In the genomic region with DNA sequence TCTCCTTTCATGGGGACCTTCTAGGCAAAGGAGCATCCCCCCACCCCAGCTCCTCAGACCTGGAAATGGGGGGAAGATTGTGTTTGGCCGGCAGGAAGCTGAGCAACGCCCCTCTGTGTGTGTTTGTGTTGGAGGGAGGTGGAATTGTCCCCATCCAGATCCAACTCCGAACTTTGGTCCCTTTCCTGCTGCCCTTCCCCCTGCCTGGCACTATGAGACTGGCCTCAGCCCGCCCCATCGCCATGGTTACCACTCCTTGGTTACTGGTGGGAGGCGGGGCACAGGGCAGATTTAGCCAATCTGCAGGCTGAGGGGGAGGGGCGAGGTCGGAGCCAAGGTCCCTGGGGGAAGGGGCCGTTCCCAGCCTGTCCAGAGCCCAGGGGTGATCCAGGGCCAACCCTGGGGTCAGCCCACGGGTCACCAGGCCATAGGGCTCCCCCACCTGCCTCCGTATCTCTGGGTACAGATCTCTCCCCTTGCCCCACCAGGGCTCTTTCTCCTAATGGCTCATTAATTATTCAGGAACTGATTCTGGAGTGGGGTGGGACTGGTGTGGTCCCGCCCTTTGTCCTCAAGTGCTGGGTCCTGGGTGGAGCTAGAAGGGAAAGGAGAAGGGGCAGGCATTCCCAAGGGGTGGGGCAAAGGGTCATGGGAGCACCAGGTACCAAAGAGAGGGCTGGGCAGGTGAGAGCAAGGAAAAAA, we compare ENCODE assay signal across 1 cellular context.
A peak's percentile ranks its signal among the peaks of the same experiment; 100 is the strongest.
TF ChIP-seq lines count a peak whose summit lies in the region.

No MANE protein-coding gene starts in this region.

TF ChIP-seq in HepG2, 621 proteins besides CTCF, POLR2A, EP300 and RAD21 (continued from another document and continues in another):
- TF ChIP-seq FOXA1 (IDR thresholded peaks at IDR 0.05), result no peak
- TF ChIP-seq FOXA1 (CRISPR knock-in tag; IDR thresholded peaks at IDR 0.05), result peak; percentile 27; the same call in 1 of the 2 replicates
- TF ChIP-seq, protein P1, sequence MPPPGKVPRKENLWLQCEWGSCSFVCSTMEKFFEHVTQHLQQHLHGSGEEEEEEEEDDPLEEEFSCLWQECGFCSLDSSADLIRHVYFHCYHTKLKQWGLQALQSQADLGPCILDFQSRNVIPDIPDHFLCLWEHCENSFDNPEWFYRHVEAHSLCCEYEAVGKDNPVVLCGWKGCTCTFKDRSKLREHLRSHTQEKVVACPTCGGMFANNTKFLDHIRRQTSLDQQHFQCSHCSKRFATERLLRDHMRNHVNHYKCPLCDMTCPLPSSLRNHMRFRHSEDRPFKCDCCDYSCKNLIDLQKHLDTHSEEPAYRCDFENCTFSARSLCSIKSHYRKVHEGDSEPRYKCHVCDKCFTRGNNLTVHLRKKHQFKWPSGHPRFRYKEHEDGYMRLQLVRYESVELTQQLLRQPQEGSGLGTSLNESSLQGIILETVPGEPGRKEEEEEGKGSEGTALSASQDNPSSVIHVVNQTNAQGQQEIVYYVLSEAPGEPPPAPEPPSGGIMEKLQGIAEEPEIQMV (CRISPR knock-in tag; IDR thresholded peaks at IDR 0.05; ENCODE audit: low read depth), result no peak
- TF ChIP-seq, protein P2, sequence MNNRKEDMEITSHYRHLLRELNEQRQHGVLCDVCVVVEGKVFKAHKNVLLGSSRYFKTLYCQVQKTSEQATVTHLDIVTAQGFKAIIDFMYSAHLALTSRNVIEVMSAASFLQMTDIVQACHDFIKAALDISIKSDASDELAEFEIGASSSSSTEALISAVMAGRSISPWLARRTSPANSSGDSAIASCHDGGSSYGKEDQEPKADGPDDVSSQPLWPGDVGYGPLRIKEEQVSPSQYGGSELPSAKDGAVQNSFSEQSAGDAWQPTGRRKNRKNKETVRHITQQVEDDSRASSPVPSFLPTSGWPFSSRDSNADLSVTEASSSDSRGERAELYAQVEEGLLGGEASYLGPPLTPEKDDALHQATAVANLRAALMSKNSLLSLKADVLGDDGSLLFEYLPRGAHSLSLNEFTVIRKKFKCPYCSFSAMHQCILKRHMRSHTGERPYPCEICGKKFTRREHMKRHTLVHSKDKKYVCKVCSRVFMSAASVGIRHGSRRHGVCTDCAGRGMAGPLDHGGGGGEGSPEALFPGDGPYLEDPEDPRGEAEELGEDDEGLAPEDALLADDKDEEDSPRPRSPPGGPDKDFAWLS (CRISPR knock-in tag; IDR thresholded peaks at IDR 0.05; ENCODE audit: borderline replicate concordance), result no peak
- TF ChIP-seq THAP11 (CRISPR knock-in tag; IDR thresholded peaks at IDR 0.05), result peak; percentile 66
- peak; percentile 49; the same call in 1 of the 2 replicates for TF ChIP-seq ZFP91 (CRISPR knock-in tag; IDR thresholded peaks at IDR 0.05; ENCODE audit: borderline replicate concordance)
- no peak for TF ChIP-seq ZNF143 (CRISPR knock-in tag; IDR thresholded peaks at IDR 0.05)
- TF ChIP-seq YEATS2 (CRISPR knock-in tag; IDR thresholded peaks at IDR 0.05; ENCODE audit: borderline replicate concordance), result no peak
- TF ChIP-seq RAD51 (IDR thresholded peaks at IDR 0.05; ENCODE audit: borderline replicate concordance), result no peak
- TF ChIP-seq ZNF460 (CRISPR knock-in tag; IDR thresholded peaks at IDR 0.05; ENCODE audit: borderline replicate concordance), result no peak
- TF ChIP-seq ZNF331 (CRISPR knock-in tag; IDR thresholded peaks at IDR 0.05), result peak; percentile 55; the same call in 1 of the 2 replicates
- TF ChIP-seq IRF1 (CRISPR knock-in tag; IDR thresholded peaks at IDR 0.05; ENCODE audit: low read depth), result 0 out of 2 replicates have a peak, but pooled peaks have one; percentile 25
- 0 out of 2 replicates have a peak, but pooled peaks have one; percentile 2 for TF ChIP-seq ZNF317 (CRISPR knock-in tag; IDR thresholded peaks at IDR 0.05)
- TF ChIP-seq ELF4 (CRISPR knock-in tag; IDR thresholded peaks at IDR 0.05; ENCODE audit: borderline replicate concordance), result no peak
- no peak for TF ChIP-seq SMAD9 (CRISPR knock-in tag; IDR thresholded peaks at IDR 0.05)
- no peak for TF ChIP-seq ZNF30 (CRISPR knock-in tag; IDR thresholded peaks at IDR 0.05)
- TF ChIP-seq ZNF441 (CRISPR knock-in tag; IDR thresholded peaks at IDR 0.05; ENCODE audit: borderline replicate concordance), result peak; percentile 82; the same call in 1 of the 2 replicates
- TF ChIP-seq GFI1 (CRISPR knock-in tag; IDR thresholded peaks at IDR 0.05; ENCODE audit: borderline replicate concordance), result no peak; the same call in 1 of the 2 replicates
- TF ChIP-seq, protein P3, sequence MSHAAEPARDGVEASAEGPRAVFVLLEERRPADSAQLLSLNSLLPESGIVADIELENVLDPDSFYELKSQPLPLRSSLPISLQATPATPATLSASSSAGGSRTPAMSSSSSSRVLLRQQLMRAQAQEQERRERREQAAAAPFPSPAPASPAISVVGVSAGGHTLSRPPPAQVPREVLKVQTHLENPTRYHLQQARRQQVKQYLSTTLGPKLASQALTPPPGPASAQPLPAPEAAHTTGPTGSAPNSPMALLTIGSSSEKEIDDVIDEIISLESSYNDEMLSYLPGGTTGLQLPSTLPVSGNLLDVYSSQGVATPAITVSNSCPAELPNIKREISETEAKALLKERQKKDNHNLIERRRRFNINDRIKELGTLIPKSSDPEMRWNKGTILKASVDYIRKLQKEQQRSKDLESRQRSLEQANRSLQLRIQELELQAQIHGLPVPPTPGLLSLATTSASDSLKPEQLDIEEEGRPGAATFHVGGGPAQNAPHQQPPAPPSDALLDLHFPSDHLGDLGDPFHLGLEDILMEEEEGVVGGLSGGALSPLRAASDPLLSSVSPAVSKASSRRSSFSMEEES (CRISPR knock-in tag; IDR thresholded peaks at IDR 0.05), result peak; percentile 43; the same call in 1 of the 2 replicates
- TF ChIP-seq IRX3 (CRISPR knock-in tag; IDR thresholded peaks at IDR 0.05; ENCODE audit: borderline replicate concordance, low read depth), result peak; percentile 32; the same call in 1 of the 2 replicates
- peak; percentile 98 for TF ChIP-seq SP5 (CRISPR knock-in tag; IDR thresholded peaks at IDR 0.05; ENCODE audit: borderline replicate concordance, low read depth)
- TF ChIP-seq, protein P4, sequence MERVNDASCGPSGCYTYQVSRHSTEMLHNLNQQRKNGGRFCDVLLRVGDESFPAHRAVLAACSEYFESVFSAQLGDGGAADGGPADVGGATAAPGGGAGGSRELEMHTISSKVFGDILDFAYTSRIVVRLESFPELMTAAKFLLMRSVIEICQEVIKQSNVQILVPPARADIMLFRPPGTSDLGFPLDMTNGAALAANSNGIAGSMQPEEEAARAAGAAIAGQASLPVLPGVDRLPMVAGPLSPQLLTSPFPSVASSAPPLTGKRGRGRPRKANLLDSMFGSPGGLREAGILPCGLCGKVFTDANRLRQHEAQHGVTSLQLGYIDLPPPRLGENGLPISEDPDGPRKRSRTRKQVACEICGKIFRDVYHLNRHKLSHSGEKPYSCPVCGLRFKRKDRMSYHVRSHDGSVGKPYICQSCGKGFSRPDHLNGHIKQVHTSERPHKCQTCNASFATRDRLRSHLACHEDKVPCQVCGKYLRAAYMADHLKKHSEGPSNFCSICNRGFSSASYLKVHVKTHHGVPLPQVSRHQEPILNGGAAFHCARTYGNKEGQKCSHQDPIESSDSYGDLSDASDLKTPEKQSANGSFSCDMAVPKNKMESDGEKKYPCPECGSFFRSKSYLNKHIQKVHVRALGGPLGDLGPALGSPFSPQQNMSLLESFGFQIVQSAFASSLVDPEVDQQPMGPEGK (CRISPR knock-in tag; IDR thresholded peaks at IDR 0.05), result peak; percentile 89
- TF ChIP-seq SSRP1 (CRISPR knock-in tag; IDR thresholded peaks at IDR 0.05), result no peak
- TF ChIP-seq HHEX (CRISPR knock-in tag; IDR thresholded peaks at IDR 0.05), result no peak
- TF ChIP-seq, protein P5, sequence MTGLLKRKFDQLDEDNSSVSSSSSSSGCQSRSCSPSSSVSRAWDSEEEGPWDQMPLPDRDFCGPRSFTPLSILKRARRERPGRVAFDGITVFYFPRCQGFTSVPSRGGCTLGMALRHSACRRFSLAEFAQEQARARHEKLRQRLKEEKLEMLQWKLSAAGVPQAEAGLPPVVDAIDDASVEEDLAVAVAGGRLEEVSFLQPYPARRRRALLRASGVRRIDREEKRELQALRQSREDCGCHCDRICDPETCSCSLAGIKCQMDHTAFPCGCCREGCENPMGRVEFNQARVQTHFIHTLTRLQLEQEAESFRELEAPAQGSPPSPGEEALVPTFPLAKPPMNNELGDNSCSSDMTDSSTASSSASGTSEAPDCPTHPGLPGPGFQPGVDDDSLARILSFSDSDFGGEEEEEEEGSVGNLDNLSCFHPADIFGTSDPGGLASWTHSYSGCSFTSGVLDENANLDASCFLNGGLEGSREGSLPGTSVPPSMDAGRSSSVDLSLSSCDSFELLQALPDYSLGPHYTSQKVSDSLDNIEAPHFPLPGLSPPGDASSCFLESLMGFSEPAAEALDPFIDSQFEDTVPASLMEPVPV (CRISPR knock-in tag; IDR thresholded peaks at IDR 0.05), result peak; percentile 70; the same call in 1 of the 2 replicates
- no peak for TF ChIP-seq ZIK1 (CRISPR knock-in tag; IDR thresholded peaks at IDR 0.05; ENCODE audit: borderline replicate concordance, low read depth)
- no peak for TF ChIP-seq MLLT10 (CRISPR knock-in tag; IDR thresholded peaks at IDR 0.05)
- TF ChIP-seq, protein P6, sequence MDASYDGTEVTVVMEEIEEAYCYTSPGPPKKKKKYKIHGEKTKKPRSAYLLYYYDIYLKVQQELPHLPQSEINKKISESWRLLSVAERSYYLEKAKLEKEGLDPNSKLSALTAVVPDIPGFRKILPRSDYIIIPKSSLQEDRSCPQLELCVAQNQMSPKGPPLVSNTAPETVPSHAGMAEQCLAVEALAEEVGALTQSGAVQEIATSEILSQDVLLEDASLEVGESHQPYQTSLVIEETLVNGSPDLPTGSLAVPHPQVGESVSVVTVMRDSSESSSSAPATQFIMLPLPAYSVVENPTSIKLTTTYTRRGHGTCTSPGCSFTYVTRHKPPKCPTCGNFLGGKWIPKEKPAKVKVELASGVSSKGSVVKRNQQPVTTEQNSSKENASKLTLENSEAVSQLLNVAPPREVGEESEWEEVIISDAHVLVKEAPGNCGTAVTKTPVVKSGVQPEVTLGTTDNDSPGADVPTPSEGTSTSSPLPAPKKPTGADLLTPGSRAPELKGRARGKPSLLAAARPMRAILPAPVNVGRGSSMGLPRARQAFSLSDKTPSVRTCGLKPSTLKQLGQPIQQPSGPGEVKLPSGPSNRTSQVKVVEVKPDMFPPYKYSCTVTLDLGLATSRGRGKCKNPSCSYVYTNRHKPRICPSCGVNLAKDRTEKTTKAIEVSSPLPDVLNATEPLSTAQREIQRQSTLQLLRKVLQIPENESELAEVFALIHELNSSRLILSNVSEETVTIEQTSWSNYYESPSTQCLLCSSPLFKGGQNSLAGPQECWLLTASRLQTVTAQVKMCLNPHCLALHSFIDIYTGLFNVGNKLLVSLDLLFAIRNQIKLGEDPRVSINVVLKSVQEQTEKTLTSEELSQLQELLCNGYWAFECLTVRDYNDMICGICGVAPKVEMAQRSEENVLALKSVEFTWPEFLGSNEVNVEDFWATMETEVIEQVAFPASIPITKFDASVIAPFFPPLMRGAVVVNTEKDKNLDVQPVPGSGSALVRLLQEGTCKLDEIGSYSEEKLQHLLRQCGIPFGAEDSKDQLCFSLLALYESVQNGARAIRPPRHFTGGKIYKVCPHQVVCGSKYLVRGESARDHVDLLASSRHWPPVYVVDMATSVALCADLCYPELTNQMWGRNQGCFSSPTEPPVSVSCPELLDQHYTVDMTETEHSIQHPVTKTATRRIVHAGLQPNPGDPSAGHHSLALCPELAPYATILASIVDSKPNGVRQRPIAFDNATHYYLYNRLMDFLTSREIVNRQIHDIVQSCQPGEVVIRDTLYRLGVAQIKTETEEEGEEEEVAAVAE (CRISPR knock-in tag; IDR thresholded peaks at IDR 0.05; ENCODE audit: borderline replicate concordance), result peak; percentile 73; the same call in 1 of the 2 replicates
- TF ChIP-seq SP4 (CRISPR knock-in tag; IDR thresholded peaks at IDR 0.05), result peak; percentile 89
- TF ChIP-seq ZFP82 (CRISPR knock-in tag; IDR thresholded peaks at IDR 0.05; ENCODE audit: borderline replicate concordance), result no peak
- TF ChIP-seq KDM5A (IDR thresholded peaks at IDR 0.05; ENCODE audit: borderline replicate concordance, low read length), result no peak
- no peak for TF ChIP-seq GABPA (IDR thresholded peaks at IDR 0.05; ENCODE audit: low read depth, low read length)
- TF ChIP-seq GABPA (CRISPR knock-in tag; IDR thresholded peaks at IDR 0.05; ENCODE audit: low read depth), result peak; percentile 65; the same call in 1 of the 2 replicates
- TF ChIP-seq ARID4A (CRISPR knock-in tag; IDR thresholded peaks at IDR 0.05; ENCODE audit: borderline replicate concordance), result peak; percentile 71; the same call in 1 of the 2 replicates
